Comparison of ENCODE assay signal across 13 cellular contexts in genomic region chr11:108966206-108966605, GRCh38.
DNase-seq lines count a peak whose midpoint lies in the region; ATAC-seq and TF ChIP-seq lines count a peak whose summit lies in the region.
"Had no signal": no experiment of that assay in that cellular context is flagged by ENCODE, and none has a peak within 500 bp of the region (broad histone marks: within the 10 kb centered on the region; RNA-seq: fewer than 3 reads in every experiment).

No MANE protein-coding gene starts in this region.

- H3K4me2 ChIP-seq in H9 (ENCODE audit: insufficient read depth, insufficient read length, low read length) (no peak overlapping the region), mesendoderm (ENCODE audit: low read length) (no peak overlapping the region)
- H3K4me2 ChIP-seq: BLaER1 treated with 17β-estradiol and CSF1 and Interleukin-3, amounts not matched to agents 10 nM and 100 nM had no signal

- ATAC-seq in stimulated activated effector memory CD8-positive, alpha-beta T cell treated with anti-CD3 and anti-CD28 coated beads, Interleukin-12 subunit alpha, Interleukin-12 subunit beta, amount 100 ng/mL, for 72 hours: peak; percentile 9
- ATAC-seq in GM18870 (IDR thresholded peaks at IDR 0.05; ENCODE audit: unreplicated experiment): no peak
- ATAC-seq: HCT116 had no signal

- in situ Hi-C loops in brain microvascular endothelial cell (cut with HindIII; ENCODE audit: low pct_ligation_motif_present, low sequenced_read_pairs): no loop called here

- H3K79me2 ChIP-seq in H9 (ENCODE audit: insufficient read depth, low read length) (no peaks in the 10 kb centered on the region), mesendoderm (ENCODE audit: control insufficient read depth, insufficient read depth, low read length) (no peaks in the 10 kb centered on the region)

- no CpG with 5 or more reads among the region's 4 CpGs for WGBS in H9 (ENCODE audit: extremely low coverage, insufficient read length, low lambda C conversion rate)
- no CpG with 5 or more reads among the region's 4 CpGs for WGBS in mesendoderm (ENCODE audit: extremely low coverage, insufficient coverage, low lambda C conversion rate)

- H4K8ac ChIP-seq in H9 (replicated peaks; ENCODE audit: insufficient read length, low read depth, low read length) (no peak overlapping the region), mesendoderm (ENCODE audit: low read depth, low read length) (no peak overlapping the region)

- no peak overlapping the region for H3K4me3 Mint-ChIP-seq in H9
- H3K4me3 Mint-ChIP-seq in stimulated activated effector memory CD8-positive, alpha-beta T cell treated with anti-CD3 and anti-CD28 coated beads, Interleukin-12 subunit alpha, Interleukin-12 subunit beta, amount 100 ng/mL, for 72 hours: no peak overlapping the region
- H3K4me3 Mint-ChIP-seq: CD4-positive, CD25-positive, alpha-beta regulatory T cell had no signal

- TF ChIP-seq CTCF in H9 (conservative IDR thresholded peaks at IDR 0.05): no peak
- no peak for TF ChIP-seq CTCF in brain microvascular endothelial cell (IDR thresholded peaks at IDR 0.05; ENCODE audit: low read depth, low read length, missing control alignments)

- H4K91ac ChIP-seq in H9 (ENCODE audit: insufficient read length, low read depth, low read length): no peak overlapping the region

- H3K27ac ChIP-seq in H9 (ENCODE audit: insufficient read length, low read depth, low read length): no peak overlapping the region
- peak overlapping the region; percentile 43 for H3K27ac ChIP-seq in brain microvascular endothelial cell
- no peak overlapping the region for H3K27ac ChIP-seq in mesendoderm (ENCODE audit: low read depth, low read length)
- H3K27ac ChIP-seq: BLaER1 treated with 17β-estradiol and CSF1 and Interleukin-3, amounts not matched to agents 10 nM and 100 nM had no signal

- H2AK5ac ChIP-seq in H9 (ENCODE audit: insufficient read length, low read length): no peak overlapping the region
- no peak overlapping the region for H2AK5ac ChIP-seq in mesendoderm (ENCODE audit: low read length)

- H3K9me3 ChIP-seq in H9 (ENCODE audit: control insufficient read depth, low read depth, low read length): no peaks in the 10 kb centered on the region
- H3K9me3 ChIP-seq: BLaER1 treated with 17β-estradiol and CSF1 and Interleukin-3, amounts not matched to agents 10 nM and 100 nM had no signal

- H3K4me1 ChIP-seq in H9 (ENCODE audit: insufficient read depth, low read length) (peaks cover 10% of the 10 kb centered on the region), mesendoderm (ENCODE audit: control insufficient read depth, low read depth, low read length) (peaks cover 2% of the 10 kb centered on the region)

- H3T11ph ChIP-seq in H9 (ENCODE audit: low read length): no peak overlapping the region

- H2BK15ac ChIP-seq in H9 (ENCODE audit: low read depth, low read length) (no peak overlapping the region), mesendoderm (replicated peaks; ENCODE audit: low read depth) (no peak overlapping the region)

- no peak overlapping the region for H2BK20ac ChIP-seq in H9 (ENCODE audit: low read depth, low read length, poor library complexity, severe bottlenecking)

- H3K14ac ChIP-seq in H9 (ENCODE audit: insufficient read depth, low read length): no peak overlapping the region

- H3K9me3 Mint-ChIP-seq in H9: no peaks in the 10 kb centered on the region; a peak in 1 of 5 replicates
- H3K9me3 Mint-ChIP-seq in stimulated activated effector memory CD8-positive, alpha-beta T cell treated with anti-CD3 and anti-CD28 coated beads, Interleukin-12 subunit alpha, Interleukin-12 subunit beta, amount 100 ng/mL, for 72 hours: no peaks in the 10 kb centered on the region
- H3K9me3 Mint-ChIP-seq: CD4-positive, CD25-positive, alpha-beta regulatory T cell had no signal

- H3K9ac ChIP-seq in H9 (ENCODE audit: extremely low read depth, insufficient read length, low read length): no peak overlapping the region
- no peak overlapping the region for H3K9ac ChIP-seq in mesendoderm (ENCODE audit: low read length)
- H3K9ac ChIP-seq: BLaER1 treated with 17β-estradiol and CSF1 and Interleukin-3, amounts not matched to agents 10 nM and 100 nM had no signal

- no peak overlapping the region for H4K5ac ChIP-seq in H9 (ENCODE audit: insufficient read length, low read depth, low read length)
- H4K5ac ChIP-seq in mesendoderm (ENCODE audit: low read length): no peak overlapping the region

- H3K18ac ChIP-seq in H9 (ENCODE audit: insufficient read length, low read depth, low read length): no peak overlapping the region
- H3K18ac ChIP-seq in mesendoderm (ENCODE audit: low read length): no peak overlapping the region

- no peak overlapping the region for H2AFZ ChIP-seq in H9 (ENCODE audit: low read length)

- H2BK120ac ChIP-seq in H9 (ENCODE audit: low read depth, low read length, poor library complexity, severe bottlenecking) (no peak overlapping the region), mesendoderm (ENCODE audit: low read depth, low read length) (no peak overlapping the region)

- DNase-seq in H9 (no peak), brain microvascular endothelial cell (peak; percentile 58), mesendoderm (no peak), NCI-H2029 (lab: John Stamatoyannopoulos, UW) (no peak), medulla oblongata (ENCODE audit: extremely low spot score) (no peak)
- DNase-seq in stimulated activated effector memory CD8-positive, alpha-beta T cell treated with anti-CD3 and anti-CD28 coated beads, Interleukin-12 subunit alpha, Interleukin-12 subunit beta, amount 100 ng/mL, for 72 hours (ENCODE audit: low spot score in 2 of 2): no peak
- DNase-seq: ACHN; CD4-positive, CD25-positive, alpha-beta regulatory T cell; DMS53; GF-D8 had no signal

- H3K36me3 ChIP-seq in brain microvascular endothelial cell (replicated peaks) (no peaks in the 10 kb centered on the region), mesendoderm (ENCODE audit: control insufficient read depth, insufficient read depth, low read length) (no peaks in the 10 kb centered on the region)
- H3K36me3 ChIP-seq: BLaER1 treated with 17β-estradiol and CSF1 and Interleukin-3, amounts not matched to agents 10 nM and 100 nM had no signal

- H3K23ac ChIP-seq in H9 (ENCODE audit: insufficient read length, low read depth, low read length) (no peak overlapping the region), mesendoderm (ENCODE audit: low read length) (no peak overlapping the region)

- no peak overlapping the region for H3K56ac ChIP-seq in H9 (ENCODE audit: insufficient read length, low read depth, low read length)
- no peak overlapping the region for H3K56ac ChIP-seq in mesendoderm (ENCODE audit: low read length)

- H2BK12ac ChIP-seq in H9 (ENCODE audit: insufficient read length, low read depth, low read length): no peak overlapping the region

- H2BK5ac ChIP-seq in H9 (ENCODE audit: insufficient read length, low read length): no peak overlapping the region
- H2BK5ac ChIP-seq in mesendoderm (ENCODE audit: low read length): peak overlapping the region; percentile 38

- no peaks in the 10 kb centered on the region for H3K27me3 Mint-ChIP-seq in H9 (ENCODE audit: low read depth)
- H3K27me3 Mint-ChIP-seq: CD4-positive, CD25-positive, alpha-beta regulatory T cell had no signal

- peaks cover 15 to 29% of the 10 kb centered on the region in 2 experiments for H3K4me1 Mint-ChIP-seq in H9
- H3K4me1 Mint-ChIP-seq in stimulated activated effector memory CD8-positive, alpha-beta T cell treated with anti-CD3 and anti-CD28 coated beads, Interleukin-12 subunit alpha, Interleukin-12 subunit beta, amount 100 ng/mL, for 72 hours: no peaks in the 10 kb centered on the region
- H3K4me1 Mint-ChIP-seq: CD4-positive, CD25-positive, alpha-beta regulatory T cell had no signal

- H4K20me1 ChIP-seq in H9 (ENCODE audit: control insufficient read depth, insufficient read depth, insufficient read length): no peaks in the 10 kb centered on the region
- H4K20me1 ChIP-seq: BLaER1 treated with 17β-estradiol and CSF1 and Interleukin-3, amounts not matched to agents 10 nM and 100 nM had no signal

- H3K4ac ChIP-seq in H9 (ENCODE audit: low read depth, low read length): no peak overlapping the region
- H3K4ac ChIP-seq in mesendoderm (ENCODE audit: low read depth, low read length): no peak overlapping the region

- H3K23me2 ChIP-seq in H9 (ENCODE audit: insufficient read length, low read depth, low read length, poor library complexity, severe bottlenecking): no peaks in the 10 kb centered on the region

- peak overlapping the region in 2 of 3 experiments; percentile 1 to 62; a peak in 2 of 7 replicates for H3K27ac Mint-ChIP-seq in H9
- no peak overlapping the region for H3K27ac Mint-ChIP-seq in stimulated activated effector memory CD8-positive, alpha-beta T cell treated with anti-CD3 and anti-CD28 coated beads, Interleukin-12 subunit alpha, Interleukin-12 subunit beta, amount 100 ng/mL, for 72 hours
- H3K27ac Mint-ChIP-seq: CD4-positive, CD25-positive, alpha-beta regulatory T cell had no signal

- no peak overlapping the region for H3K4me3 ChIP-seq in brain microvascular endothelial cell (ENCODE audit: low read depth, low read length)
- H3K4me3 ChIP-seq in mesendoderm (ENCODE audit: low read length): no peak overlapping the region
- H3K4me3 ChIP-seq: BLaER1 treated with 17β-estradiol and CSF1 and Interleukin-3, amounts not matched to agents 10 nM and 100 nM had no signal

- H3K36me3 Mint-ChIP-seq in H9 (ENCODE audit: insufficient read depth in 1 of 3, low read depth in 3 of 3): no peaks in the 10 kb centered on the region
- H3K36me3 Mint-ChIP-seq in stimulated activated effector memory CD8-positive, alpha-beta T cell treated with anti-CD3 and anti-CD28 coated beads, Interleukin-12 subunit alpha, Interleukin-12 subunit beta, amount 100 ng/mL, for 72 hours: no peaks in the 10 kb centered on the region
- H3K36me3 Mint-ChIP-seq: CD4-positive, CD25-positive, alpha-beta regulatory T cell had no signal

- no peaks in the 10 kb centered on the region for H3K79me1 ChIP-seq in H9 (ENCODE audit: insufficient read depth, low read depth, low read length, poor library complexity, severe bottlenecking)
- no peaks in the 10 kb centered on the region for H3K79me1 ChIP-seq in mesendoderm (ENCODE audit: low read length)

- 0 out of 2 replicates have a peak, but pooled peaks cover 2% of the 10 kb centered on the region for H3K27me3 ChIP-seq in H9 (ENCODE audit: insufficient read depth, low read length)
- H3K27me3 ChIP-seq in brain microvascular endothelial cell (replicated peaks): no peaks in the 10 kb centered on the region
- no peaks in the 10 kb centered on the region for H3K27me3 ChIP-seq in mesendoderm (ENCODE audit: insufficient read depth, low read length, poor library complexity)
- H3K27me3 ChIP-seq: BLaER1 treated with 17β-estradiol and CSF1 and Interleukin-3, amounts not matched to agents 10 nM and 100 nM had no signal
